Comparison of ENCODE assay signal across 9 cellular contexts in genomic region chr7:150377116-150377979, GRCh38.
DNase-seq lines count a peak whose midpoint lies in the region; ATAC-seq lines count a peak whose summit lies in the region.
"Had no signal": no experiment of that assay in that cellular context is flagged by ENCODE, and none has a peak within 500 bp of the region (broad histone marks: within the 10 kb centered on the region; RNA-seq: fewer than 3 reads in every experiment).

No MANE protein-coding gene starts in this region.

- DNase-seq in NCI-H345 (lab: John Stamatoyannopoulos, UW) (peak; percentile 18), NCI-H345 treated with DMSO at 0.1 percent for 48 hours (lab: John Stamatoyannopoulos, UW; ENCODE audit: unreplicated experiment) (no peak), NCI-H69 (lab: John Stamatoyannopoulos, UW) (peak; percentile 61), germinal center (ENCODE audit: low spot score) (peak; percentile 26)
- DNase-seq in effector CD8-positive, alpha-beta T cell (lab: John Stamatoyannopoulos, UW): no peak
- DNase-seq in stimulated activated CD4-positive, alpha-beta T cell treated with anti-CD3 and anti-CD28 coated beads, Interleukin-2, amount 100 ng/mL, for 24 hours: no peak

- no peak overlapping the region for H3K4me3 ChIP-seq in skin epidermis
- H3K4me3 ChIP-seq: lung had no signal

- ATAC-seq in GM21825 (IDR thresholded peaks at IDR 0.05; ENCODE audit: unreplicated experiment): no peak

- H3K27ac ChIP-seq in skin epidermis: peak overlapping the region in 16 of 21 experiments; percentile 45 to 98 (median 88)

Comparison
In these comparisons a context has a peak if more than half of its experiments do, and no peak if none do; other contexts are left out.
1. DNase-seq: peak in NCI-H345 (single experiment), NCI-H69 (single experiment) and germinal center (single experiment); none in NCI-H345 treated with DMSO at 0.1 percent for 48 hours (single experiment), effector CD8-positive, alpha-beta T cell (single experiment) and stimulated activated CD4-positive, alpha-beta T cell treated with anti-CD3 and anti-CD28 coated beads, Interleukin-2, amount 100 ng/mL, for 24 hours (0 of 2).